8 cellular contexts compared by ENCODE assay signal in the genomic region with DNA sequence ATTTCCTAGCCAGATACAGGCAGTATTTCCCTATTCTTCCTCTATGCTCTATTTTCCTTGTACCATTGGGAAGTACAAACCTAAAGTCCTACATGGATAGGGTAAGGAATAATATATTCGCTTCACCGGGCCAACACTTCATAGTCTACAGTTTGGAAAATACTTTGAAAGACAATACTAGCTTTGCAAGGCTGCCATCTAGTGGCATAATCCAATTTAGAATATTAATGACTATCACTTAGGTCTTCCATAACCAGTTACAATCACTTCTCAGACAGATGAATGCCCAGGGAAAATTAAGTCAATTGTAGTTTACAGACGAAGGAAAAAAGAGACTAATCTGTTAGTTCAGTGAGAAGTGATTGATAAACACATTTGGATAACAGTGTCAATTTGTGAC.
DNase-seq lines count a peak whose midpoint lies in the region; ATAC-seq and TF ChIP-seq lines count a peak whose summit lies in the region.

No MANE protein-coding gene starts in this region.

- H3K4me3 Mint-ChIP-seq in brain (no peak overlapping the region), mesothelial cell of epicardium (no peak overlapping the region)

- H3K27me3 Mint-ChIP-seq in brain = no peaks in the 10 kb centered on the region
- H3K27me3 Mint-ChIP-seq in mesothelial cell of epicardium (ENCODE audit: low read depth) = no peaks in the 10 kb centered on the region

- H3K4me1 Mint-ChIP-seq in brain (no peaks in the 10 kb centered on the region), mesothelial cell of epicardium (no peaks in the 10 kb centered on the region)

- peak; percentile 35 for DNase-seq in Ammon's horn (ENCODE audit: low spot score)
- peak; percentile 31 for DNase-seq in NB4 (ENCODE audit: low read depth)
- DNase-seq in mesothelial cell of epicardium (ENCODE audit: low spot score in 2 of 2, unreplicated experiment in 2 of 2) = no peak
- DNase-seq in NCI-H187 treated with DMSO at 0.1 percent for 48 hours (lab: John Stamatoyannopoulos, UW) = no peak

- no peak overlapping the region for H3K4me3 ChIP-seq in NB4 (ENCODE audit: low read depth, low read length)

- no peak for TF ChIP-seq POLR2A in NB4 (IDR thresholded peaks at IDR 0.05; ENCODE audit: extremely low read depth, insufficient read length)

- no peaks in the 10 kb centered on the region for H3K36me3 Mint-ChIP-seq in brain
- H3K36me3 Mint-ChIP-seq in mesothelial cell of epicardium = no peaks in the 10 kb centered on the region

- H3K27ac Mint-ChIP-seq in brain (no peak overlapping the region), mesothelial cell of epicardium (no peak overlapping the region)

- H3K9me3 Mint-ChIP-seq in brain (no peaks in the 10 kb centered on the region), mesothelial cell of epicardium (peaks cover 9% of the 10 kb centered on the region)

- ATAC-seq in GM18508 (IDR thresholded peaks at IDR 0.05; ENCODE audit: insufficient read depth, unreplicated experiment) = peak; percentile 61
- no peak for ATAC-seq in GM19455 (IDR thresholded peaks at IDR 0.05; ENCODE audit: unreplicated experiment)
- no peak for ATAC-seq in GM21447 (IDR thresholded peaks at IDR 0.05; ENCODE audit: unreplicated experiment)

- TF ChIP-seq CTCF in NB4 (IDR thresholded peaks at IDR 0.05; ENCODE audit: low read depth, low read length) (no peak), brain (conservative IDR thresholded peaks at IDR 0.05) (peak; percentile 67 to 75), mesothelial cell of epicardium (IDR thresholded peaks at IDR 0.05; ENCODE audit: unreplicated experiment) (peak; percentile 38)

Comparison
In these comparisons a context has a peak if more than half of its experiments do, and no peak if none do; other contexts are left out.
1. DNase-seq: peak in Ammon's horn (single experiment) and NB4 (single experiment); none in mesothelial cell of epicardium (0 of 2) and NCI-H187 treated with DMSO at 0.1 percent for 48 hours (single experiment).